In the genomic region with DNA sequence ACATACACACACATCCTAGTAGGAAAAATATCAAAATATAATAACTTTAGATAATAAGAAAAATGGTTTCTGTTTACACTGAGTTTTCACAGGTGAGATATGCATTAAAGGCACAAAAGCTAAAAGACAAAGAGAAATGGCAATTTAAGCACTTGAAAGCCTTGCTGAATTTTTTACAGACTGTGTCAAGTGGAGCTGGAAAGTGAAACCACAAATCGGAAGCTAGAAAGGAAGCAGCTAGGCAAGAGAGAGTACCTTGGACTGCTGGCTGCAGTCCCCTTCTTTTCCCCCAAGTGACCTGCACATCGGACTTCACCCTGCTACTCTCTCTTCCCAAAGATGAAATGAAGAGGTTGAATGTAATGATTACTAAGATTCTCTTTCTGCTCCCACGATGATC, we compare ENCODE assay signal across 10 cellular contexts.
DNase-seq lines count a peak whose midpoint lies in the region; ATAC-seq and TF ChIP-seq lines count a peak whose summit lies in the region.
"Had no signal": no experiment of that assay in that cellular context is flagged by ENCODE, and none has a peak within 500 bp of the region (broad histone marks: within the 10 kb centered on the region; RNA-seq: fewer than 3 reads in every experiment).

No MANE protein-coding gene starts in this region.

- 18 to 27% (median 24%) methylated on average over 3 of the region's 3 CpGs for WGBS in adrenal gland, 4 donors

- POLR2A ChIA-PET in activated CD8-positive, alpha-beta T cell treated with anti-CD3 and anti-CD28 coated beads, Interleukin-2, amount 10 ng/mL, durations not matched to agents 7 days and 5 days (lab: Charles Lee) = no interaction called here
- POLR2A ChIA-PET in activated CD8-positive, alpha-beta T cell treated with anti-CD3 and anti-CD28 coated beads for 36 hours (lab: Charles Lee) = no interaction called here

- H3K9me3 Mint-ChIP-seq in activated CD8-positive, alpha-beta T cell treated with anti-CD3 and anti-CD28 coated beads, Interleukin-2, amount 10 ng/mL, durations not matched to agents 7 days and 5 days (ENCODE audit: insufficient read depth) = no peaks in the 10 kb centered on the region
- H3K9me3 Mint-ChIP-seq in activated CD8-positive, alpha-beta T cell treated with anti-CD3 and anti-CD28 coated beads for 36 hours = no peaks in the 10 kb centered on the region

- H3K4me3 Mint-ChIP-seq in activated CD8-positive, alpha-beta T cell treated with anti-CD3 and anti-CD28 coated beads, Interleukin-2, amount 10 ng/mL, durations not matched to agents 7 days and 5 days = peak overlapping the region; percentile 20
- H3K4me3 Mint-ChIP-seq in activated CD8-positive, alpha-beta T cell treated with anti-CD3 and anti-CD28 coated beads for 36 hours = no peak overlapping the region

- intact Hi-C loops in activated CD8-positive, alpha-beta T cell treated with anti-CD3 and anti-CD28 coated beads for 36 hours (cut with micrococcal nuclease) = no loop called here
- intact Hi-C loops in breast epithelium (cut with DNase I; ENCODE audit: low total_unique reads) (no loop called here), left colon (cut with DNase I, micrococcal nuclease) (no loop called here), adrenal gland (cut with DNase I) (no loop called here)

- TF ChIP-seq POLR2A in breast epithelium (IDR thresholded peaks at IDR 0.05) (no peak), adrenal gland (IDR thresholded peaks at IDR 0.05) (no peak)

- no peaks in the 10 kb centered on the region for H3K36me3 Mint-ChIP-seq in activated CD8-positive, alpha-beta T cell treated with anti-CD3 and anti-CD28 coated beads, Interleukin-2, amount 10 ng/mL, durations not matched to agents 7 days and 5 days (ENCODE audit: low read depth)
- no peaks in the 10 kb centered on the region for H3K36me3 Mint-ChIP-seq in activated CD8-positive, alpha-beta T cell treated with anti-CD3 and anti-CD28 coated beads for 36 hours (ENCODE audit: low read depth)

- DNase-seq in activated CD8-positive, alpha-beta T cell treated with anti-CD3 and anti-CD28 coated beads, Interleukin-2, amount 10 ng/mL, durations not matched to agents 7 days and 5 days = no peak
- DNase-seq in activated CD8-positive, alpha-beta T cell treated with anti-CD3 and anti-CD28 coated beads for 36 hours = no peak
- DNase-seq in breast epithelium (ENCODE audit: low spot score in 2 of 2) (no peak), left colon (no peak), adrenal gland (no peak)
- DNase-seq in activated CD4-positive, CD25-positive, alpha-beta regulatory T cell treated with anti-CD3 and anti-CD28 coated beads, Interleukin-2, amount 50 U/mL, for 72 hours = no peak

- no peaks in the 10 kb centered on the region for H3K27me3 ChIP-seq in breast epithelium
- no peaks in the 10 kb centered on the region for H3K27me3 ChIP-seq in adrenal gland

- H3K4me3 ChIP-seq in breast epithelium (peak overlapping the region; percentile 5 to 29 (median 21)), adrenal gland (peak overlapping the region in 1 of 4 donors; percentile 26)
- H3K4me3 ChIP-seq: K562 had no signal

- no peak for ATAC-seq in activated CD8-positive, alpha-beta T cell treated with anti-CD3 and anti-CD28 coated beads, Interleukin-2, amount 10 ng/mL, durations not matched to agents 7 days and 5 days
- ATAC-seq in activated CD8-positive, alpha-beta T cell treated with anti-CD3 and anti-CD28 coated beads for 36 hours = no peak
- ATAC-seq in left colon (peak; percentile 83), HG02642 (IDR thresholded peaks at IDR 0.05; ENCODE audit: poor library complexity, unreplicated experiment) (no peak)
- ATAC-seq: K562, Panc1 had no signal

- H3K36me3 ChIP-seq in breast epithelium (no peaks in the 10 kb centered on the region), adrenal gland (replicated peaks in 1 of 2) (no peaks in the 10 kb centered on the region)

- H3K27ac ChIP-seq in breast epithelium = no peak overlapping the region
- peak overlapping the region; percentile 7 for H3K27ac ChIP-seq in temporal lobe (ENCODE audit: low read depth, low read length)
- no peak overlapping the region for H3K27ac ChIP-seq in adrenal gland

- no peaks in the 10 kb centered on the region for H3K9me3 ChIP-seq in breast epithelium
- H3K9me3 ChIP-seq in adrenal gland (replicated peaks in 1 of 3) = no peaks in the 10 kb centered on the region

- no peak overlapping the region for H3K27ac Mint-ChIP-seq in activated CD8-positive, alpha-beta T cell treated with anti-CD3 and anti-CD28 coated beads, Interleukin-2, amount 10 ng/mL, durations not matched to agents 7 days and 5 days
- no peak overlapping the region for H3K27ac Mint-ChIP-seq in activated CD8-positive, alpha-beta T cell treated with anti-CD3 and anti-CD28 coated beads for 36 hours

- CTCF ChIA-PET in activated CD8-positive, alpha-beta T cell treated with anti-CD3 and anti-CD28 coated beads, Interleukin-2, amount 10 ng/mL, durations not matched to agents 7 days and 5 days (lab: Charles Lee) = interaction anchor here (0.6 kb wide), 1 partner anchor 341 kb away, joined by 3 read pairs; no protein-coding TSS in a partner anchor
- CTCF ChIA-PET in activated CD8-positive, alpha-beta T cell treated with anti-CD3 and anti-CD28 coated beads for 36 hours (lab: Charles Lee) = interaction anchor here (1.2 kb wide), 1 partner anchor 56 kb away, joined by 3 read pairs; no protein-coding TSS in a partner anchor

- H3K4me1 Mint-ChIP-seq in activated CD8-positive, alpha-beta T cell treated with anti-CD3 and anti-CD28 coated beads, Interleukin-2, amount 10 ng/mL, durations not matched to agents 7 days and 5 days (ENCODE audit: low read depth) = peaks cover 5% of the 10 kb centered on the region
- H3K4me1 Mint-ChIP-seq in activated CD8-positive, alpha-beta T cell treated with anti-CD3 and anti-CD28 coated beads for 36 hours (ENCODE audit: low read depth) = peaks cover 4% of the 10 kb centered on the region

- H3K4me1 ChIP-seq in breast epithelium (no peaks in the 10 kb centered on the region), adrenal gland (replicated peaks in 1 of 2) (no peaks in the 10 kb centered on the region)

- peaks cover 30% of the 10 kb centered on the region for H3K27me3 Mint-ChIP-seq in activated CD8-positive, alpha-beta T cell treated with anti-CD3 and anti-CD28 coated beads, Interleukin-2, amount 10 ng/mL, durations not matched to agents 7 days and 5 days (ENCODE audit: low read depth)
- H3K27me3 Mint-ChIP-seq in activated CD8-positive, alpha-beta T cell treated with anti-CD3 and anti-CD28 coated beads for 36 hours = peaks cover 3% of the 10 kb centered on the region

- TF ChIP-seq CTCF in activated CD8-positive, alpha-beta T cell treated with anti-CD3 and anti-CD28 coated beads for 36 hours (IDR thresholded peaks at IDR 0.05) = no peak
- TF ChIP-seq CTCF in breast epithelium (IDR thresholded peaks at IDR 0.05) (no peak), adrenal gland (IDR thresholded peaks at IDR 0.05) (no peak)
